In genomic region chr14:30980980-30981379, GRCh38 we compare ENCODE assay signal across 1 cellular context.
TF ChIP-seq lines count a peak whose summit lies in the region.

No MANE protein-coding gene starts in this region.

TF ChIP-seq in HepG2, 621 proteins besides CTCF, POLR2A, EP300 and RAD21 (continued from another document):
- TF ChIP-seq HOMEZ (CRISPR knock-in tag; IDR thresholded peaks at IDR 0.05; ENCODE audit: low read depth) = peak; percentile 76; the same call in 1 of the 2 replicates
- TF ChIP-seq ZNF235 (CRISPR knock-in tag; IDR thresholded peaks at IDR 0.05; ENCODE audit: borderline replicate concordance) = no peak
- TF ChIP-seq TBL1XR1 (IDR thresholded peaks at IDR 0.05; ENCODE audit: borderline replicate concordance, low read length, partially characterized antibody) = no peak
- TF ChIP-seq ZNF777 (CRISPR knock-in tag; IDR thresholded peaks at IDR 0.05) = no peak
- no peak for TF ChIP-seq RNF219 (CRISPR knock-in tag; IDR thresholded peaks at IDR 0.05)
- no peak for TF ChIP-seq KIAA2018 (CRISPR knock-in tag; IDR thresholded peaks at IDR 0.05; ENCODE audit: borderline replicate concordance)
- no peak for TF ChIP-seq GATAD1 (CRISPR knock-in tag; IDR thresholded peaks at IDR 0.05)
- no peak for TF ChIP-seq MXD3 (CRISPR knock-in tag; IDR thresholded peaks at IDR 0.05)
- peak; percentile 18; the same call in 1 of the 2 replicates for TF ChIP-seq ZNF331 (CRISPR knock-in tag; IDR thresholded peaks at IDR 0.05)
- no peak for TF ChIP-seq ZNF136 (CRISPR knock-in tag; IDR thresholded peaks at IDR 0.05; ENCODE audit: low read depth)
- no peak for TF ChIP-seq TCF7L2 (IDR thresholded peaks at IDR 0.05; ENCODE audit: low read depth, low read length)
- no peak for TF ChIP-seq TAF15 (IDR thresholded peaks at IDR 0.05; ENCODE audit: low read depth, low read length, poor library complexity, severe bottlenecking)
- no peak for TF ChIP-seq TFDP2 (CRISPR knock-in tag; IDR thresholded peaks at IDR 0.05)
- TF ChIP-seq ZNF556 (CRISPR knock-in tag; IDR thresholded peaks at IDR 0.05; ENCODE audit: borderline replicate concordance) = no peak
- TF ChIP-seq SMAD3 (CRISPR knock-in tag; IDR thresholded peaks at IDR 0.05) = no peak
- no peak for TF ChIP-seq SRSF1 (optimal IDR thresholded peaks at IDR 0.05; ENCODE audit: low read depth, low read length)
- TF ChIP-seq ZMAT5 (CRISPR knock-in tag; IDR thresholded peaks at IDR 0.05; ENCODE audit: borderline replicate concordance, low read depth) = no peak
- TF ChIP-seq NR2C2 (CRISPR knock-in tag; IDR thresholded peaks at IDR 0.05; ENCODE audit: borderline replicate concordance) = no peak
- TF ChIP-seq ZNF749 (CRISPR knock-in tag; IDR thresholded peaks at IDR 0.05; ENCODE audit: borderline replicate concordance) = no peak
- peak; percentile 36; the same call in 1 of the 2 replicates for TF ChIP-seq HMG20B (CRISPR knock-in tag; conservative IDR thresholded peaks at IDR 0.05)
- no peak for TF ChIP-seq GPBP1L1 (CRISPR knock-in tag; IDR thresholded peaks at IDR 0.05)
- TF ChIP-seq ARID4A (CRISPR knock-in tag; IDR thresholded peaks at IDR 0.05; ENCODE audit: borderline replicate concordance) = no peak
- no peak for TF ChIP-seq SNAPC5 (CRISPR knock-in tag; IDR thresholded peaks at IDR 0.05; ENCODE audit: borderline replicate concordance)
- no peak for TF ChIP-seq ZNF616 (CRISPR knock-in tag; IDR thresholded peaks at IDR 0.05; ENCODE audit: low read depth)
- TF ChIP-seq RCOR2 (CRISPR knock-in tag; IDR thresholded peaks at IDR 0.05) = peak; percentile 67; the same call in 1 of the 2 replicates
- no peak for TF ChIP-seq SOX5 (CRISPR knock-in tag; IDR thresholded peaks at IDR 0.05; ENCODE audit: borderline replicate concordance)
- TF ChIP-seq ZNF3 (CRISPR knock-in tag; IDR thresholded peaks at IDR 0.05) = peak; percentile 89
- TF ChIP-seq ZNF747 (CRISPR knock-in tag; IDR thresholded peaks at IDR 0.05; ENCODE audit: borderline replicate concordance) = no peak
- TF ChIP-seq REPIN1 (CRISPR knock-in tag; IDR thresholded peaks at IDR 0.05; ENCODE audit: borderline replicate concordance, low read depth) = no peak; the same call in 1 of the 2 replicates
- no peak for TF ChIP-seq MEIS2 (CRISPR knock-in tag; IDR thresholded peaks at IDR 0.05)
- no peak for TF ChIP-seq ZBTB8A (CRISPR knock-in tag; IDR thresholded peaks at IDR 0.05; ENCODE audit: borderline replicate concordance, low read depth)
- TF ChIP-seq THAP8 (CRISPR knock-in tag; IDR thresholded peaks at IDR 0.05; ENCODE audit: borderline replicate concordance) = no peak
- no peak for TF ChIP-seq ZFP90 (CRISPR knock-in tag; IDR thresholded peaks at IDR 0.05; ENCODE audit: borderline replicate concordance)
- no peak for TF ChIP-seq MEF2D (CRISPR knock-in tag; IDR thresholded peaks at IDR 0.05)
